In the genomic region with DNA sequence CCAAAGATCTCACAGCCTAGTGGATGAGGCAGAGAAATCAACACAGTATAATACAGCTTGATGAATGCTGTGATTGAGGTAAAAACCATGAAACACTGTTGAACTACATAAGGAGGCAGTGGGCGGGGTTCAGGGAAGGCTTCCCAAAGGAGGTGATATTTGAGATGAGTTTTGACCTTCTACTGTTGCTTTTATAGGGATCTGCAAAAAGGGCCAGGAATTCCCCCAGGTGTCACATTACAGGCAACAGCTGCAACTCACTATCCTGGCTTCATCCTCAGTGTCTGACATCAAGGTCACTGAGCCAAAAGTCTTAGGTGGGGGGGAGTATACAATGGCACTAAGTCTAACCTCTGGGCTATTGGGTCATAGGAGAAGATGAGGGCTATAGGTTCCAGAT, we compare ENCODE assay signal across 1 cellular context.
TF ChIP-seq lines count a peak whose summit lies in the region.

No MANE protein-coding gene starts in this region.

TF ChIP-seq in H1, 55 proteins besides CTCF, POLR2A, EP300 and RAD21:
- TF ChIP-seq SIX5 (IDR thresholded peaks at IDR 0.05; ENCODE audit: low read depth, low read length) = peak; percentile 26; the same call in 1 of the 2 replicates
- no peak for TF ChIP-seq TAF7 (optimal IDR thresholded peaks at IDR 0.05; ENCODE audit: borderline replicate concordance, low read depth, low read length)
- TF ChIP-seq CREB1 (IDR thresholded peaks at IDR 0.05) = no peak
